Comparison of ENCODE assay signal across 30 cellular contexts in genomic region chr14:91233936-91234790, GRCh38. TPM values are rescaled to one million over a fixed set of nuclear protein-coding genes. Genes with fewer than 3 reads are reported as not detected.
DNase-seq lines count a peak whose midpoint lies in the region; ATAC-seq and TF ChIP-seq lines count a peak whose summit lies in the region.
"Had no signal": no experiment of that assay in that cellular context is flagged by ENCODE, and none has a peak within 500 bp of the region (broad histone marks: within the 10 kb centered on the region; RNA-seq: fewer than 3 reads in every experiment).

No MANE protein-coding gene starts in this region.

- H3K4me3 Mint-ChIP-seq in activated T-helper 1 cell treated with anti-CD3 and anti-CD28 coated beads, Interleukin-12 subunit alpha, Interleukin-12 subunit beta, Interleukin-2, Interleukin-4 antibody, amounts not matched to agents 30 ng/mL and 10 ng/mL and 1 ng/mL, durations not matched to agents 14 hours and 24 hours and 36 hours = no peak overlapping the region
- H3K4me3 Mint-ChIP-seq in endothelial cell (ENCODE audit: unreplicated experiment) = peak overlapping the region; percentile 74
- no peak overlapping the region for H3K4me3 Mint-ChIP-seq in stimulated activated effector memory CD8-positive, alpha-beta T cell treated with anti-CD3 and anti-CD28 coated beads, Interleukin-12 subunit alpha, Interleukin-12 subunit beta, amount 100 ng/mL, for 72 hours
- H3K4me3 Mint-ChIP-seq: activated CD4-positive, alpha-beta T cell treated with anti-CD3 and anti-CD28 coated beads for 36 hours; activated naive CD4-positive, alpha-beta T cell treated with anti-CD3 and anti-CD28 coated beads, Interleukin-2, amount 50 U/mL, for 24 hours; endodermal cell; nephron had no signal

- TF ChIP-seq CTCF in right atrium auricular region (IDR thresholded peaks at IDR 0.05) (no peak), endothelial cell (IDR thresholded peaks at IDR 0.05; ENCODE audit: unreplicated experiment) (no peak)

- peaks cover 65% of the 10 kb centered on the region for H3K4me1 Mint-ChIP-seq in activated T-helper 1 cell treated with anti-CD3 and anti-CD28 coated beads, Interleukin-12 subunit alpha, Interleukin-12 subunit beta, Interleukin-2, Interleukin-4 antibody, amounts not matched to agents 30 ng/mL and 10 ng/mL and 1 ng/mL, durations not matched to agents 14 hours and 24 hours and 36 hours (ENCODE audit: low read depth)
- H3K4me1 Mint-ChIP-seq in endothelial cell (ENCODE audit: unreplicated experiment) = peaks cover 29% of the 10 kb centered on the region
- H3K4me1 Mint-ChIP-seq in stimulated activated effector memory CD8-positive, alpha-beta T cell treated with anti-CD3 and anti-CD28 coated beads, Interleukin-12 subunit alpha, Interleukin-12 subunit beta, amount 100 ng/mL, for 72 hours = peaks cover 82% of the 10 kb centered on the region
- H3K4me1 Mint-ChIP-seq: endodermal cell, nephron had no signal

- peaks cover 47% of the 10 kb centered on the region for H3K36me3 Mint-ChIP-seq in activated T-helper 1 cell treated with anti-CD3 and anti-CD28 coated beads, Interleukin-12 subunit alpha, Interleukin-12 subunit beta, Interleukin-2, Interleukin-4 antibody, amounts not matched to agents 30 ng/mL and 10 ng/mL and 1 ng/mL, durations not matched to agents 14 hours and 24 hours and 36 hours (ENCODE audit: low read depth)
- H3K36me3 Mint-ChIP-seq in endothelial cell (ENCODE audit: low read depth, unreplicated experiment) = peaks cover 44% of the 10 kb centered on the region
- H3K36me3 Mint-ChIP-seq in stimulated activated effector memory CD8-positive, alpha-beta T cell treated with anti-CD3 and anti-CD28 coated beads, Interleukin-12 subunit alpha, Interleukin-12 subunit beta, amount 100 ng/mL, for 72 hours = peaks cover 87% of the 10 kb centered on the region

- H3K9me3 ChIP-seq in right atrium auricular region = no peaks in the 10 kb centered on the region
- H3K9me3 ChIP-seq: colonic mucosa, testis had no signal

- peak; percentile 44 for DNase-seq in left ventricle myocardium superior
- no peak for DNase-seq in right atrium auricular region (ENCODE audit: low spot score)
- no peak for DNase-seq in activated T-helper 1 cell treated with anti-CD3 and anti-CD28 coated beads, Interleukin-12 subunit alpha, Interleukin-12 subunit beta, Interleukin-2, Interleukin-4 antibody, amounts not matched to agents 30 ng/mL and 10 ng/mL and 1 ng/mL, durations not matched to agents 14 hours and 24 hours and 36 hours (ENCODE audit: low spot score)
- DNase-seq in endothelial cell (ENCODE audit: low spot score) = no peak
- DNase-seq in stimulated activated effector memory CD8-positive, alpha-beta T cell treated with anti-CD3 and anti-CD28 coated beads, Interleukin-12 subunit alpha, Interleukin-12 subunit beta, amount 100 ng/mL, for 72 hours (ENCODE audit: low spot score in 2 of 2) = no peak
- no peak for DNase-seq in NCI-H2107 (lab: John Stamatoyannopoulos, UW)
- no peak for DNase-seq in HT-29 (ENCODE audit: low spot score)
- DNase-seq: activated CD4-positive, alpha-beta T cell treated with anti-CD3 and anti-CD28 coated beads for 36 hours; colonic mucosa; EL; endodermal cell; foreskin fibroblast; IMR-90; NCI-H1436 treated with DMSO at 0.1 percent for 48 hours; NCI-H2081 treated with DMSO at 0.1 percent for 48 hours; NCI-H226; NCI-H69; PC-3; SHP77; small intestine; stimulated activated naive CD8-positive, alpha-beta T cell treated with anti-CD3 and anti-CD28 coated beads, Interleukin-15, Interleukin-2, amounts not matched to agents 100 U/mL and 50 U/mL, for 24 hours; T-helper 9 cell; testis had no signal

- no peaks in the 10 kb centered on the region for H3K36me3 ChIP-seq in right atrium auricular region
- H3K36me3 ChIP-seq: colonic mucosa had no signal

- no peaks in the 10 kb centered on the region for H3K4me1 ChIP-seq in right atrium auricular region
- H3K4me1 ChIP-seq: colonic mucosa, testis had no signal

- no peaks in the 10 kb centered on the region for H3K27me3 Mint-ChIP-seq in activated T-helper 1 cell treated with anti-CD3 and anti-CD28 coated beads, Interleukin-12 subunit alpha, Interleukin-12 subunit beta, Interleukin-2, Interleukin-4 antibody, amounts not matched to agents 30 ng/mL and 10 ng/mL and 1 ng/mL, durations not matched to agents 14 hours and 24 hours and 36 hours (ENCODE audit: insufficient read depth)
- peaks cover 11% of the 10 kb centered on the region for H3K27me3 Mint-ChIP-seq in endothelial cell (ENCODE audit: unreplicated experiment)
- H3K27me3 Mint-ChIP-seq: activated CD4-positive, alpha-beta T cell treated with anti-CD3 and anti-CD28 coated beads for 36 hours; activated naive CD4-positive, alpha-beta T cell treated with anti-CD3 and anti-CD28 coated beads, Interleukin-2, amount 50 U/mL, for 24 hours had no signal

- no peak overlapping the region for H3K4me3 ChIP-seq in right atrium auricular region
- H3K4me3 ChIP-seq: BLaER1, colonic mucosa, lung, testis had no signal

- H3K27ac ChIP-seq in right atrium auricular region = no peak overlapping the region
- H3K27ac ChIP-seq: BLaER1, colonic mucosa, testis, VCaP had no signal

- H3K27me3 ChIP-seq in right atrium auricular region = no peaks in the 10 kb centered on the region
- H3K27me3 ChIP-seq: BLaER1, colonic mucosa, testis had no signal

- peak; percentile 8 for ATAC-seq in left ventricle myocardium superior
- no peak for ATAC-seq in stimulated activated effector memory CD8-positive, alpha-beta T cell treated with anti-CD3 and anti-CD28 coated beads, Interleukin-12 subunit alpha, Interleukin-12 subunit beta, amount 100 ng/mL, for 72 hours
- ATAC-seq in GM18861 (IDR thresholded peaks at IDR 0.05; ENCODE audit: unreplicated experiment) = no peak
- ATAC-seq: activated CD4-positive, alpha-beta T cell treated with anti-CD3 and anti-CD28 coated beads for 36 hours; esophagus mucosa; PC-3; stimulated activated naive CD8-positive, alpha-beta T cell treated with anti-CD3 and anti-CD28 coated beads, Interleukin-15, Interleukin-2, amounts not matched to agents 100 U/mL and 50 U/mL, for 24 hours had no signal

- peaks cover 12% of the 10 kb centered on the region for H3K9me3 Mint-ChIP-seq in activated T-helper 1 cell treated with anti-CD3 and anti-CD28 coated beads, Interleukin-12 subunit alpha, Interleukin-12 subunit beta, Interleukin-2, Interleukin-4 antibody, amounts not matched to agents 30 ng/mL and 10 ng/mL and 1 ng/mL, durations not matched to agents 14 hours and 24 hours and 36 hours
- peaks cover 4% of the 10 kb centered on the region for H3K9me3 Mint-ChIP-seq in endothelial cell (ENCODE audit: unreplicated experiment)
- no peaks in the 10 kb centered on the region for H3K9me3 Mint-ChIP-seq in stimulated activated effector memory CD8-positive, alpha-beta T cell treated with anti-CD3 and anti-CD28 coated beads, Interleukin-12 subunit alpha, Interleukin-12 subunit beta, amount 100 ng/mL, for 72 hours
- H3K9me3 Mint-ChIP-seq: activated naive CD4-positive, alpha-beta T cell treated with anti-CD3 and anti-CD28 coated beads, Interleukin-2, amount 50 U/mL, for 24 hours had no signal

- peak overlapping the region; percentile 59 for H3K27ac Mint-ChIP-seq in activated T-helper 1 cell treated with anti-CD3 and anti-CD28 coated beads, Interleukin-12 subunit alpha, Interleukin-12 subunit beta, Interleukin-2, Interleukin-4 antibody, amounts not matched to agents 30 ng/mL and 10 ng/mL and 1 ng/mL, durations not matched to agents 14 hours and 24 hours and 36 hours
- H3K27ac Mint-ChIP-seq in endothelial cell (ENCODE audit: unreplicated experiment) = no peak overlapping the region
- H3K27ac Mint-ChIP-seq in stimulated activated effector memory CD8-positive, alpha-beta T cell treated with anti-CD3 and anti-CD28 coated beads, Interleukin-12 subunit alpha, Interleukin-12 subunit beta, amount 100 ng/mL, for 72 hours = peak overlapping the region; percentile 93
- H3K27ac Mint-ChIP-seq: activated CD4-positive, alpha-beta T cell treated with anti-CD3 and anti-CD28 coated beads for 36 hours; activated naive CD4-positive, alpha-beta T cell treated with anti-CD3 and anti-CD28 coated beads, Interleukin-2, amount 50 U/mL, for 24 hours; endodermal cell; nephron had no signal

- intact Hi-C loops in left ventricle myocardium superior (cut with micrococcal nuclease) = no loop called here
- intact Hi-C loops in activated T-helper 1 cell treated with anti-CD3 and anti-CD28 coated beads, Interleukin-12 subunit alpha, Interleukin-12 subunit beta, Interleukin-2, Interleukin-4 antibody, amounts not matched to agents 30 ng/mL and 10 ng/mL and 1 ng/mL, durations not matched to agents 14 hours and 24 hours and 36 hours (cut with micrococcal nuclease) = no loop called here

RNA-seq across cellular contexts. Expression of gene GPR68, which starts 10.3 kb away (rescaled TPM):
- total RNA-seq in left ventricle myocardium superior (0.35 TPM), right atrium auricular region (1 to 10 TPM in 1 of 2 donors, under 1 TPM in 1; 0.55 to 1.4 TPM), endothelial cell (ENCODE audit: unreplicated experiment) (5.4 TPM)
- 4.5 and 5.4 TPM in 2 replicates for total RNA-seq in activated T-helper 1 cell treated with anti-CD3 and anti-CD28 coated beads, Interleukin-12 subunit alpha, Interleukin-12 subunit beta, Interleukin-2, Interleukin-4 antibody, amounts not matched to agents 30 ng/mL and 10 ng/mL and 1 ng/mL, durations not matched to agents 14 hours and 24 hours and 36 hours
- total RNA-seq in HT-29 (2014; rRNA removed; shearing (Covaris generic)) = 0.31 TPM in 1 of 2 replicates, not detected in the other
